Comparison of ENCODE assay signal across 8 cellular contexts in the genomic region with DNA sequence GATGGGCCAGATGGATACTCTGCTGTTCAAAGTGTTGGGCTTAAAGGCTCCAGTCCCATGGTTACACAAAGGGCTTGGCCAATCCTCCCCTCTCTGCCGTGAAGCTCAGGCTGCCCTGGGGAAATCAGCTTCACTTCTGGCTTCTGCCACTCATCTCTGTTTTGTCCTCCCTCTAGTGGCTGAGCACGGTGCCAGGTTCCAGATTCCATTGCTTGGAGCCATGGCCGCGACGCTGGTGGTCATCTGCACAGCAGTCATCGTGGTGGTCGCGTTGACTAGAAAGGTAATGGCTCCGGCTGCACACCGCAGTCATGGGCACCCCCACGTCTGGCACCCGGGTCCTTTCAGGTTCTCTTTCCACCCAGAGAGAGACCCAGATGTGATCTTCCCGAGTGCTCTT. TPM values are rescaled to one million over a fixed set of nuclear protein-coding genes. Genes with fewer than 3 reads are reported as not detected.
A peak's percentile ranks its signal among the peaks of the same experiment; 100 is the strongest.
DNase-seq lines count a peak whose midpoint lies in the region; ATAC-seq and TF ChIP-seq lines count a peak whose summit lies in the region.

No MANE protein-coding gene starts in this region.

- CTCF ChIA-PET in WTC11 (lab: Charles Lee), result interaction anchor here (0.6 to 3.3 kb wide), 20 partner anchors 8 to 148 kb away, joined by 3 to 35 read pairs (median 4); no protein-coding TSS in a partner anchor

- TF ChIP-seq CTCF in WTC11 (IDR thresholded peaks at IDR 0.05), result no peak
- peak; percentile 55 for TF ChIP-seq CTCF in glutamatergic neuron (IDR thresholded peaks at IDR 0.05; ENCODE audit: partially characterized antibody, unreplicated experiment)

- no peak overlapping the region for H3K27ac Mint-ChIP-seq in WTC11
- H3K27ac Mint-ChIP-seq in glutamatergic neuron (ENCODE audit: unreplicated experiment), result no peak overlapping the region

- POLR2A ChIA-PET in WTC11 (lab: Charles Lee), result no interaction called here

- ATAC-seq in WTC11 (peak; percentile 95), GM21576 (IDR thresholded peaks at IDR 0.05; ENCODE audit: unreplicated experiment) (no peak)

- DNase-seq in NCI-H524 (lab: John Stamatoyannopoulos, UW) (peak; percentile 24 to 33), NCI-H524 treated with DMSO at 0.1 percent for 48 hours (lab: John Stamatoyannopoulos, UW) (no peak), HuH-7.5 (ENCODE audit: low spot score) (peak; percentile 64), WTC11 (ENCODE audit: low spot score) (peak; percentile 40), glutamatergic neuron (peak; percentile 72), NCI-H2196 (lab: John Stamatoyannopoulos, UW; ENCODE audit: unreplicated experiment) (no peak), NOMO-1 (lab: John Stamatoyannopoulos, UW; ENCODE audit: unreplicated experiment in 2 of 2) (no peak)

- no peaks in the 10 kb centered on the region for H3K36me3 Mint-ChIP-seq in WTC11
- no peaks in the 10 kb centered on the region for H3K36me3 Mint-ChIP-seq in glutamatergic neuron (ENCODE audit: unreplicated experiment)

- H3K9me3 Mint-ChIP-seq in WTC11, result peaks cover 7% of the 10 kb centered on the region; the same call in 1 of the 2 replicates
- H3K9me3 Mint-ChIP-seq in glutamatergic neuron (ENCODE audit: unreplicated experiment), result peaks cover 5% of the 10 kb centered on the region

- H3K4me3 Mint-ChIP-seq in WTC11, result no peak overlapping the region
- H3K4me3 Mint-ChIP-seq in glutamatergic neuron (ENCODE audit: unreplicated experiment), result no peak overlapping the region

- H3K27me3 Mint-ChIP-seq in WTC11 (ENCODE audit: low read depth) (no peaks in the 10 kb centered on the region), glutamatergic neuron (ENCODE audit: unreplicated experiment) (peaks cover 3% of the 10 kb centered on the region)

- peaks cover 10% of the 10 kb centered on the region for H3K4me1 Mint-ChIP-seq in WTC11
- H3K4me1 Mint-ChIP-seq in glutamatergic neuron (ENCODE audit: low read depth, unreplicated experiment), result peaks cover 19% of the 10 kb centered on the region

TF ChIP-seq in WTC11, 78 proteins besides CTCF, POLR2A, EP300 and RAD21:
- TF ChIP-seq, protein P1, sequence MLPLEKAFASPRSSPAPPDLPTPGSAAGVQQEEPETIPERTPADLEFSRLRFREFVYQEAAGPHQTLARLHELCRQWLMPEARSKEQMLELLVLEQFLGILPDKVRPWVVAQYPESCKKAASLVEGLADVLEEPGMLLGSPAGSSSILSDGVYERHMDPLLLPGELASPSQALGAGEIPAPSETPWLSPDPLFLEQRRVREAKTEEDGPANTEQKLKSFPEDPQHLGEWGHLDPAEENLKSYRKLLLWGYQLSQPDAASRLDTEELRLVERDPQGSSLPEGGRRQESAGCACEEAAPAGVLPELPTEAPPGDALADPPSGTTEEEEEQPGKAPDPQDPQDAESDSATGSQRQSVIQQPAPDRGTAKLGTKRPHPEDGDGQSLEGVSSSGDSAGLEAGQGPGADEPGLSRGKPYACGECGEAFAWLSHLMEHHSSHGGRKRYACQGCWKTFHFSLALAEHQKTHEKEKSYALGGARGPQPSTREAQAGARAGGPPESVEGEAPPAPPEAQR (CRISPR knock-in tag; IDR thresholded peaks at IDR 0.05), result 0 out of 2 replicates have a peak, but pooled peaks have one; percentile 9
- no peak for TF ChIP-seq JAZF1 (CRISPR knock-in tag; IDR thresholded peaks at IDR 0.05)
TF ChIP-seq in WTC11: peak in this region for 1.

RNA-seq across cellular contexts. Expression of gene TIGIT, which starts 5.6 kb away (rescaled TPM):
- total RNA-seq in WTC11 (2021) (0.04 to 0.07 TPM (median 0.05 TPM) in 3 replicates), glutamatergic neuron (ENCODE audit: unreplicated experiment) (not detected)

Comparison
In these comparisons a context has a peak if more than half of its experiments do, and no peak if none do; other contexts are left out.
1. DNase-seq: peak in NCI-H524 (2 of 2), HuH-7.5 (single experiment), WTC11 (single experiment) and glutamatergic neuron (single experiment); none in NCI-H524 treated with DMSO at 0.1 percent for 48 hours (single experiment), NCI-H2196 (single experiment) and NOMO-1 (0 of 2).